In the genomic region with DNA sequence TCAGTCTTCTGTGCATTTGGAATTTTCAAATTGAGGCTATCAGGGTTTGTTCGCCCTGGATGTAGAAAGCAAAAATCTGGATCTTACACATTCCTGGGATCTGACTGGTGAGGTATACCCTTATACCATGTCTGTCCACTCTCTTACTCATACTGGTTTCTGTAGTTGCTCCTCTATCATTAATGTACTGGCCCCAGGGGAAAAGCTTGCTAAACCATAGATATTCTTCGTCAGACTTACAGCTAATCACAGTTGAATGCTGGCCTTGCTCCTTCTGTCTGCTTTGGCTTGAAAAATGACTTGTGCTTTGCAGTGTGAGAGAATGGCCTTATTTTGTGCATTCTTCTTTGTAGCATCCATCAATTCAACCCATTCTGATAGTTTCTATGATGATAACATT, we compare ENCODE assay signal across 18 cellular contexts. TPM values are rescaled to one million over a fixed set of nuclear protein-coding genes. Genes with fewer than 3 reads are reported as not detected.
DNase-seq lines count a peak whose midpoint lies in the region; ATAC-seq, FAIRE-seq and TF ChIP-seq lines count a peak whose summit lies in the region.
"Had no signal": no experiment of that assay in that cellular context is flagged by ENCODE, and none has a peak within 500 bp of the region (broad histone marks: within the 10 kb centered on the region; RNA-seq: fewer than 3 reads in every experiment).

No MANE protein-coding gene starts in this region.

- H4K91ac ChIP-seq in neuronal stem cell (ENCODE audit: low read depth, low read length, poor library complexity) (no peak overlapping the region), H9 (ENCODE audit: insufficient read length, low read depth, low read length) (no peak overlapping the region)

- no TSS peak for BruUV-seq in mammary epithelial cell (replicated peaks; lab: Mats Ljungman, UMichigan)

- H2BK12ac ChIP-seq in neuronal stem cell (ENCODE audit: low read length) (no peak overlapping the region), H9 (ENCODE audit: insufficient read length, low read depth, low read length) (no peak overlapping the region)

- peaks cover 2% of the 10 kb centered on the region for H3K79me1 ChIP-seq in neuronal stem cell (ENCODE audit: low read depth, low read length)
- peaks cover 9% of the 10 kb centered on the region for H3K79me1 ChIP-seq in H9 (ENCODE audit: insufficient read depth, low read depth, low read length, poor library complexity, severe bottlenecking)

- in situ Hi-C loops in mammary epithelial cell (cut with MboI; ENCODE audit: low sequenced_read_pairs in 2 of 2) = no loop called here

- no peak overlapping the region for H3K9ac ChIP-seq in mammary epithelial cell (ENCODE audit: insufficient read depth, low read length)
- peak overlapping the region; percentile 44 for H3K9ac ChIP-seq in keratinocyte (ENCODE audit: control insufficient read depth, extremely low read depth, insufficient read depth, low read length)
- H3K9ac ChIP-seq in neuronal stem cell (ENCODE audit: low read depth, low read length, poor library complexity) = no peak overlapping the region
- H3K9ac ChIP-seq in H9 (ENCODE audit: extremely low read depth, insufficient read length, low read length) = no peak overlapping the region
- H3K9ac ChIP-seq: BLaER1 treated with 17β-estradiol and CSF1 and Interleukin-3, amounts not matched to agents 10 nM and 100 nM had no signal

- H3K4me2 ChIP-seq in mammary epithelial cell (ENCODE audit: insufficient read depth, low read depth, low read length) = peak overlapping the region; percentile 59
- peak overlapping the region; percentile 61 for H3K4me2 ChIP-seq in keratinocyte (ENCODE audit: control insufficient read depth, extremely low read depth, insufficient read depth, low read depth, low read length)
- no peak overlapping the region for H3K4me2 ChIP-seq in neuronal stem cell (ENCODE audit: insufficient read depth, low read length, poor library complexity, severe bottlenecking)
- no peak overlapping the region for H3K4me2 ChIP-seq in H9 (ENCODE audit: insufficient read depth, insufficient read length, low read length)
- H3K4me2 ChIP-seq: BLaER1 treated with 17β-estradiol and CSF1 and Interleukin-3, amounts not matched to agents 10 nM and 100 nM had no signal

- dilution Hi-C loops in mammary epithelial cell (cut with HindIII; ENCODE audit: low sequenced_read_pairs) (no loop called here), keratinocyte (cut with MboI; ENCODE audit: extremely low pct_ligation_motif_present, low sequenced_read_pairs) (no loop called here)

- H3K36me3 ChIP-seq in mammary epithelial cell (ENCODE audit: insufficient read depth, low read length) (no peaks in the 10 kb centered on the region), keratinocyte (ENCODE audit: control insufficient read depth in 2 of 2, extremely low read depth in 1 of 2, insufficient read depth in 2 of 2, low read length in 2 of 2) (no peaks in the 10 kb centered on the region), heart right ventricle (peaks cover 0 to 13% (median 0%) of the 10 kb centered on the region in 9 donors), neuronal stem cell (replicated peaks in 1 of 2; ENCODE audit: control insufficient read depth in 2 of 2, insufficient read depth in 2 of 2, low read length in 2 of 2) (peaks cover 0 to 5% of the 10 kb centered on the region in 2 donors)
- H3K36me3 ChIP-seq: neutrophil, uterus had no signal

- TF ChIP-seq CTCF in AG09309 (IDR thresholded peaks at IDR 0.05; ENCODE audit: control insufficient read depth, insufficient read depth, low read depth, low read length, missing control alignments) (no peak), mammary epithelial cell (conservative IDR thresholded peaks at IDR 0.05 in 1 of 2, IDR thresholded peaks at IDR 0.05 in 1 of 2; ENCODE audit: extremely low read depth in 1 of 2, insufficient read depth in 1 of 2, low read depth in 1 of 2, low read length in 2 of 2) (no peak), keratinocyte (optimal IDR thresholded peaks at IDR 0.05 in 1 of 3, IDR thresholded peaks at IDR 0.05 in 1 of 3, conservative IDR thresholded peaks at IDR 0.05 in 1 of 3; ENCODE audit: extremely low read depth in 1 of 3, insufficient read depth in 2 of 3, low read length in 3 of 3) (no peak), heart right ventricle (IDR thresholded peaks at IDR 0.05) (no peak), H9 (conservative IDR thresholded peaks at IDR 0.05) (no peak)

- peak; percentile 94 for FAIRE-seq in keratinocyte (lab: Jason Lieb, UNC)
- FAIRE-seq: G401.6, HepG2, TTC549 had no signal

- H3K4ac ChIP-seq in neuronal stem cell (ENCODE audit: low read length) (no peak overlapping the region), H9 (ENCODE audit: low read depth, low read length) (no peak overlapping the region)

- no peak overlapping the region for H3K18ac ChIP-seq in neuronal stem cell (ENCODE audit: low read length)
- no peak overlapping the region for H3K18ac ChIP-seq in H9 (ENCODE audit: insufficient read length, low read depth, low read length)

- no peak overlapping the region for H2BK20ac ChIP-seq in H9 (ENCODE audit: low read depth, low read length, poor library complexity, severe bottlenecking)

- H3K4me3 ChIP-seq in AG09309 (ENCODE audit: control insufficient read depth, low read depth, low read length) = no peak overlapping the region
- H3K4me3 ChIP-seq in mammary epithelial cell (replicated peaks in 1 of 3; ENCODE audit: insufficient read depth in 1 of 3, low read depth in 2 of 3, low read length in 3 of 3) = no peak overlapping the region
- peak overlapping the region in 1 of 3 experiments; percentile 24 for H3K4me3 ChIP-seq in keratinocyte (ENCODE audit: control insufficient read depth in 2 of 3, extremely low read depth in 1 of 3, insufficient read depth in 2 of 3, low read depth in 1 of 3, low read length in 3 of 3)
- H3K4me3 ChIP-seq in heart right ventricle = no peak overlapping the region
- no peak overlapping the region for H3K4me3 ChIP-seq in neuronal stem cell (ENCODE audit: low read length in 2 of 2)
- H3K4me3 ChIP-seq: BLaER1 treated with 17β-estradiol and CSF1 and Interleukin-3, amounts not matched to agents 10 nM and 100 nM; uterus had no signal

- H3K36me3 Mint-ChIP-seq in H9 (ENCODE audit: insufficient read depth in 1 of 3, low read depth in 3 of 3) = peaks cover 7 to 17% (median 9%) of the 10 kb centered on the region in 3 experiments; a peak in 5 of 7 replicates
- H3K36me3 Mint-ChIP-seq: activated naive CD8-positive, alpha-beta T cell had no signal

- H4K20me1 ChIP-seq in mammary epithelial cell (ENCODE audit: insufficient read depth, low read length) (no peaks in the 10 kb centered on the region), keratinocyte (ENCODE audit: control insufficient read depth, extremely low read depth, insufficient read depth, low read length) (no peaks in the 10 kb centered on the region), H9 (ENCODE audit: control insufficient read depth, insufficient read depth, insufficient read length) (no peaks in the 10 kb centered on the region)

- H3K4me1 ChIP-seq in mammary epithelial cell (ENCODE audit: insufficient read depth, low read length) (peaks cover 16% of the 10 kb centered on the region), keratinocyte (ENCODE audit: control insufficient read depth, extremely low read depth, insufficient read depth, low read length) (peaks cover 22% of the 10 kb centered on the region), heart right ventricle (peaks cover 0 to 6% (median 0%) of the 10 kb centered on the region in 9 donors), neuronal stem cell (ENCODE audit: control insufficient read depth in 2 of 2, insufficient read depth in 1 of 2, low read depth in 1 of 2, low read length in 2 of 2) (no peaks in the 10 kb centered on the region), H9 (ENCODE audit: insufficient read depth, low read length) (no peaks in the 10 kb centered on the region; the same call in 1 of the 2 replicates)
- H3K4me1 ChIP-seq: uterus had no signal

- no peak overlapping the region for H2BK15ac ChIP-seq in neuronal stem cell (ENCODE audit: low read length)
- no peak overlapping the region for H2BK15ac ChIP-seq in H9 (ENCODE audit: low read depth, low read length)

- WGBS in mammary epithelial cell (ENCODE audit: low coverage, missing lambda C conversion rate) = 0% methylated on average over 2 of the region's 2 CpGs
- WGBS in heart right ventricle, 2 donors = 86 to 89% methylated on average over 2 of the region's 2 CpGs
- no CpG with 5 or more reads among the region's 2 CpGs for WGBS in neuronal stem cell (ENCODE audit: extremely low coverage in 2 of 2, insufficient read length in 2 of 2, insufficient replicate concordance in 1 of 2), 2 donors
- WGBS in H9 (ENCODE audit: extremely low coverage, insufficient read length, low lambda C conversion rate) = no CpG with 5 or more reads among the region's 2 CpGs

- H2AFZ ChIP-seq in mammary epithelial cell (ENCODE audit: low read depth, low read length) (no peak overlapping the region), keratinocyte (ENCODE audit: control insufficient read depth, low read length) (no peak overlapping the region), neuronal stem cell (ENCODE audit: low read length) (no peak overlapping the region), H9 (ENCODE audit: low read length) (no peak overlapping the region)

- no peaks in the 10 kb centered on the region; a peak in 1 of 5 replicates for H3K9me3 Mint-ChIP-seq in H9

- H3K9me3 ChIP-seq in mammary epithelial cell (replicated peaks; ENCODE audit: insufficient read depth, low read length) (no peaks in the 10 kb centered on the region), keratinocyte (ENCODE audit: control insufficient read depth, low read depth, low read length) (no peaks in the 10 kb centered on the region), heart right ventricle (no peaks in the 10 kb centered on the region), neuronal stem cell (replicated peaks in 1 of 2; ENCODE audit: control insufficient read depth in 2 of 2, insufficient read depth in 1 of 2, low read depth in 1 of 2, low read length in 2 of 2) (no peaks in the 10 kb centered on the region), H9 (ENCODE audit: control insufficient read depth, low read depth, low read length) (no peaks in the 10 kb centered on the region)
- H3K9me3 ChIP-seq: neutrophil, uterus had no signal

- no peak overlapping the region for H3K27ac Mint-ChIP-seq in H9
- H3K27ac Mint-ChIP-seq: activated naive CD8-positive, alpha-beta T cell had no signal

- CTCF ChIA-PET in mammary epithelial cell (lab: Charles Lee; ENCODE audit: low non-redundant PET) = interaction anchor here (1.0 kb wide), 1 partner anchor 30 kb away, joined by 10 read pairs; no protein-coding TSS in a partner anchor

- H3K27me3 ChIP-seq in mammary epithelial cell (ENCODE audit: insufficient read depth, low read length) (no peaks in the 10 kb centered on the region), keratinocyte (ENCODE audit: control insufficient read depth, extremely low read depth, insufficient read depth, low read length) (no peaks in the 10 kb centered on the region), heart right ventricle (no peaks in the 10 kb centered on the region), neuronal stem cell (ENCODE audit: control insufficient read depth in 3 of 3, insufficient read depth in 3 of 3, low read depth in 1 of 3, low read length in 3 of 3) (no peaks in the 10 kb centered on the region), H9 (ENCODE audit: insufficient read depth, low read length) (no peaks in the 10 kb centered on the region)
- H3K27me3 ChIP-seq: BLaER1 treated with 17β-estradiol and CSF1 and Interleukin-3, amounts not matched to agents 10 nM and 100 nM; neutrophil; uterus had no signal

- ATAC-seq in heart right ventricle (no peak), HG03439 (IDR thresholded peaks at IDR 0.05; ENCODE audit: unreplicated experiment) (no peak)
- ATAC-seq: HepG2 had no signal

- H3K79me2 ChIP-seq in mammary epithelial cell (ENCODE audit: insufficient read depth, low read length) (peaks cover 49% of the 10 kb centered on the region), keratinocyte (ENCODE audit: control insufficient read depth, insufficient read depth, low read length) (peaks cover 16% of the 10 kb centered on the region), H9 (ENCODE audit: insufficient read depth, low read length) (peaks cover 3% of the 10 kb centered on the region; the same call in 1 of the 2 replicates)

- H3K27me3 Mint-ChIP-seq in H9 (ENCODE audit: low read depth) = no peaks in the 10 kb centered on the region
- H3K27me3 Mint-ChIP-seq: activated naive CD8-positive, alpha-beta T cell had no signal

- no peaks in the 10 kb centered on the region for H3K9me1 ChIP-seq in keratinocyte (ENCODE audit: control insufficient read depth, extremely low read depth, insufficient read depth, low read length)

- H3K23ac ChIP-seq in neuronal stem cell (ENCODE audit: low read depth, low read length, poor library complexity) (no peak overlapping the region), H9 (ENCODE audit: insufficient read length, low read depth, low read length) (no peak overlapping the region)

- H2AK5ac ChIP-seq in neuronal stem cell (ENCODE audit: low read depth, low read length) = no peak overlapping the region
- H2AK5ac ChIP-seq in H9 (ENCODE audit: insufficient read length, low read length) = no peak overlapping the region

- H2BK120ac ChIP-seq in neuronal stem cell (ENCODE audit: low read depth, low read length) = no peak overlapping the region
- no peak overlapping the region for H2BK120ac ChIP-seq in H9 (ENCODE audit: low read depth, low read length, poor library complexity, severe bottlenecking)

- H3K56ac ChIP-seq in H9 (ENCODE audit: insufficient read length, low read depth, low read length) = no peak overlapping the region

- intact Hi-C loops in mammary epithelial cell (cut with micrococcal nuclease) (no loop called here), heart right ventricle (cut with DNase I) (no loop called here)

- H4K8ac ChIP-seq in neuronal stem cell (ENCODE audit: low read depth, low read length) = no peak overlapping the region
- no peak overlapping the region for H4K8ac ChIP-seq in H9 (replicated peaks; ENCODE audit: insufficient read length, low read depth, low read length)

- DNase-seq in AG09309 (ENCODE audit: low read depth) (peak; percentile 89), LHCN-M2 (ENCODE audit: low read depth) (peak; percentile 95), mammary epithelial cell (peak; percentile 97), keratinocyte (ENCODE audit: low read depth, low spot score) (peak; percentile 63), heart right ventricle (no peak), neuronal stem cell (ENCODE audit: low spot score) (no peak), H9 (no peak)
- DNase-seq: NCI-H1436, NCI-H69, Right ventricle myocardium superior, uterus had no signal

- H3T11ph ChIP-seq in H9 (ENCODE audit: low read length) = no peak overlapping the region

- H2BK5ac ChIP-seq in neuronal stem cell (ENCODE audit: low read length) (no peak overlapping the region), H9 (ENCODE audit: insufficient read length, low read length) (no peak overlapping the region)

- no peak overlapping the region for H3K4me3 Mint-ChIP-seq in H9
- H3K4me3 Mint-ChIP-seq: activated naive CD8-positive, alpha-beta T cell had no signal

- H3K4me1 Mint-ChIP-seq in H9 = peaks cover 3 to 4% of the 10 kb centered on the region in 2 experiments; a peak in 2 of 4 replicates

- H3K14ac ChIP-seq in neuronal stem cell (ENCODE audit: low read length) = no peak overlapping the region
- no peak overlapping the region for H3K14ac ChIP-seq in H9 (ENCODE audit: insufficient read depth, low read length)

- H3K27ac ChIP-seq in mammary epithelial cell (ENCODE audit: insufficient read depth, low read depth, low read length) (peak overlapping the region; percentile 81), keratinocyte (ENCODE audit: control insufficient read depth, insufficient read depth, low read length) (peak overlapping the region; percentile 82), heart right ventricle (no peak overlapping the region), neuronal stem cell (replicated peaks; ENCODE audit: low read length) (no peak overlapping the region), H9 (ENCODE audit: insufficient read length, low read depth, low read length) (no peak overlapping the region)
- H3K27ac ChIP-seq: BLaER1 treated with 17β-estradiol and CSF1 and Interleukin-3, amounts not matched to agents 10 nM and 100 nM; neutrophil; uterus had no signal

- no peaks in the 10 kb centered on the region for H3K23me2 ChIP-seq in H9 (ENCODE audit: insufficient read length, low read depth, low read length, poor library complexity, severe bottlenecking)

- H4K5ac ChIP-seq in H9 (ENCODE audit: insufficient read length, low read depth, low read length) = no peak overlapping the region

RNA-seq across cellular contexts. Expression of a gene that starts 30.5 kb away (rescaled TPM):
- total RNA-seq in LHCN-M2 (2014; rRNA removed) (21.8 and 22.4 TPM in 2 replicates), mammary epithelial cell (10 to 100 TPM; 15.8 to 19.4 TPM), heart right ventricle (10 to 100 TPM in 9 of 10 donors, 1 to 10 TPM in 1; 9.0 to 24.2 (median 20.0) TPM), H9 (2021) (39.4 and 41.6 TPM in 2 replicates)
- 30.1 TPM for polyA plus RNA-seq in LHCN-M2 (2012)
- polyA plus RNA-seq in mammary epithelial cell (15.2 TPM), keratinocyte (19.4 to 27.5 TPM (median 20.9 TPM) in 3 replicates), heart right ventricle (10 to 100 TPM; 15.5 to 42.9 TPM)
- polyA minus RNA-seq in mammary epithelial cell (19.4 TPM), keratinocyte (2.3 to 16.5 TPM (median 12.0 TPM) in 3 replicates)
- 6.3 TPM for polyA plus RNA-seq in keratinocyte (2011; ENCODE audit: low read depth)
- 15.8 and 25.9 TPM in 2 replicates for polyA plus RNA-seq in keratinocyte (2011; cell fraction: cytosol; rRNA removed)
- 28.4 and 31.1 TPM in 2 replicates for polyA plus RNA-seq in keratinocyte (2011; cell fraction: nucleus; rRNA removed)
- 26.2 and 28.6 TPM in 2 replicates for polyA plus RNA-seq in keratinocyte (2012; ENCODE audit: low replicate concordance)
- 8.4 TPM for polyA minus RNA-seq in keratinocyte (2011; cell fraction: cytosol; rRNA and poly(A)+ RNA removed)
- polyA minus RNA-seq in keratinocyte (2011; cell fraction: nucleus; rRNA and poly(A)+ RNA removed) = 13.6 and 19.9 TPM in 2 replicates
- 35.1 TPM for polyA plus RNA-seq in neuronal stem cell (2013, experiment 1 of 2)
- 32.3 TPM for polyA plus RNA-seq in neuronal stem cell (2013, experiment 2 of 2)

Comparison
In these comparisons a context has a peak if more than half of its experiments do, and no peak if none do; other contexts are left out.
1. DNase-seq: peak in AG09309 (single experiment), LHCN-M2 (single experiment), mammary epithelial cell (single experiment) and keratinocyte (single experiment); none in heart right ventricle (0 of 2), neuronal stem cell (single experiment) and H9 (single experiment).
2. H3K27ac ChIP-seq: peak in mammary epithelial cell (single experiment) and keratinocyte (single experiment); none in heart right ventricle (0 of 10), neuronal stem cell (single experiment) and H9 (single experiment).
3. H3K4me2 ChIP-seq: peak in mammary epithelial cell (single experiment) and keratinocyte (single experiment); none in neuronal stem cell (single experiment) and H9 (single experiment).